In the genomic region with DNA sequence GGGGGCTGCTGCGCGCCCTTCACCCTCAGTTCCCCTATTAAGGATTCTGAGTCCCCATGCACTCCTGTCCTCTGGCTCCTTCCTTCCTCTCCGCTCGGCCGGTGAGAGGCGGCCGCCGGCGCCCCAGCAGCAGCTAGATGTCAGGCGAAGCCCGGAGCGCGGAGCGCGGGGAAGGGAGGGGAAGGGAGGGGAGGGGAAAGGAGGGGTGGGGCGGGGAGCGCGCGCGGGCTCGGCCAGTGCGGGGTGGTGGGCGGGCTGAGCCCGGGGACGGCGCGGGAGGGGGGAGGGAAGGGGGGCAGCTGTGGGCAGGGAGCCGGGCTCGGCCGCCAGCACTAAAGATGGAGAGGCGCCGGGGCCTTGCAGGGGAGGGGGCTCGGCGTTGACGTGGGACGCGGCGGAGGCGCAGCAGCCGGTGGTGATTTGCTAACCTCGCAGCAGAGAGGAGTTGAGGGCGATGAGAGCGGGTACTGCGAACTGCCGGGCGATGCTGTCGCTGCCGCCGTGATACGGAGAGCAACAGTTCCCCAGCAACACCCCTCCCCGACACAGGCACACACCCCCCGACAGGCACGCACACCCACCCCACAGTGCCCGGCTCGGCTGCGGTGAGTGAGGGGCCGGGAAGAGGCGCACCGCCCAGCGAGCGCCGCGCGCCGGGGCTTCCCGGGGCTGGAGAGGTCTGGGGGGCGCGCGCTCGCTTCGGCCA, we compare ENCODE assay signal across 8 cellular contexts. TPM values are rescaled to one million over a fixed set of nuclear protein-coding genes. Genes with fewer than 3 reads are reported as not detected.
DNase-seq lines count a peak whose midpoint lies in the region; ATAC-seq and TF ChIP-seq lines count a peak whose summit lies in the region.

A gene with protein sequence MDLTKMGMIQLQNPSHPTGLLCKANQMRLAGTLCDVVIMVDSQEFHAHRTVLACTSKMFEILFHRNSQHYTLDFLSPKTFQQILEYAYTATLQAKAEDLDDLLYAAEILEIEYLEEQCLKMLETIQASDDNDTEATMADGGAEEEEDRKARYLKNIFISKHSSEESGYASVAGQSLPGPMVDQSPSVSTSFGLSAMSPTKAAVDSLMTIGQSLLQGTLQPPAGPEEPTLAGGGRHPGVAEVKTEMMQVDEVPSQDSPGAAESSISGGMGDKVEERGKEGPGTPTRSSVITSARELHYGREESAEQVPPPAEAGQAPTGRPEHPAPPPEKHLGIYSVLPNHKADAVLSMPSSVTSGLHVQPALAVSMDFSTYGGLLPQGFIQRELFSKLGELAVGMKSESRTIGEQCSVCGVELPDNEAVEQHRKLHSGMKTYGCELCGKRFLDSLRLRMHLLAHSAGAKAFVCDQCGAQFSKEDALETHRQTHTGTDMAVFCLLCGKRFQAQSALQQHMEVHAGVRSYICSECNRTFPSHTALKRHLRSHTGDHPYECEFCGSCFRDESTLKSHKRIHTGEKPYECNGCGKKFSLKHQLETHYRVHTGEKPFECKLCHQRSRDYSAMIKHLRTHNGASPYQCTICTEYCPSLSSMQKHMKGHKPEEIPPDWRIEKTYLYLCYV (plus strand): TSS at position 434 of the 706 bp plus-strand sequence. CDS start 3,590 bp downstream, outside the sequence.

- H3K36me3 ChIP-seq in left lung: peaks cover 0 to 14% of the 10 kb centered on the region in 2 donors

- H3K27ac ChIP-seq in coronary artery: peak within 1 kb of the TSS; percentile 97 to 99
- H3K27ac ChIP-seq in left lung: peak within 1 kb of the TSS; percentile 83 to 86

- CTCF ChIA-PET in activated CD4-positive, alpha-beta T cell treated with anti-CD3 and anti-CD28 coated beads, Interleukin-2, amount 10 ng/mL, durations not matched to agents 7 days and 5 days (lab: Charles Lee): interaction anchor here (0.9 to 1.4 kb wide), 2 partner anchors 27 to 124 kb away, joined by 3 to 5 read pairs; no protein-coding TSS in a partner anchor

- peaks cover 0 to 31% of the 10 kb centered on the region in 2 donors for H3K27me3 ChIP-seq in left lung

- peaks cover 13% of the 10 kb centered on the region for H3K4me1 Mint-ChIP-seq in activated CD4-positive, alpha-beta T cell treated with anti-CD3 and anti-CD28 coated beads, Interleukin-2, amount 10 ng/mL, durations not matched to agents 7 days and 5 days

- peaks cover 11 to 57% of the 10 kb centered on the region in 2 donors for H3K4me1 ChIP-seq in left lung

- no peaks in the 10 kb centered on the region for H3K36me3 Mint-ChIP-seq in activated CD4-positive, alpha-beta T cell treated with anti-CD3 and anti-CD28 coated beads, Interleukin-2, amount 10 ng/mL, durations not matched to agents 7 days and 5 days (ENCODE audit: low read depth)

- peaks cover 73% of the 10 kb centered on the region for H3K27me3 Mint-ChIP-seq in activated CD4-positive, alpha-beta T cell treated with anti-CD3 and anti-CD28 coated beads, Interleukin-2, amount 10 ng/mL, durations not matched to agents 7 days and 5 days

- no peaks in the 10 kb centered on the region for H3K9me3 ChIP-seq in left lung

- peak within 1 kb of the TSS; percentile 97 for H3K4me3 ChIP-seq in coronary artery
- peak within 1 kb of the TSS; percentile 94 to 95 for H3K4me3 ChIP-seq in left lung

- peak within 1 kb of the TSS; percentile 79 for H3K27ac Mint-ChIP-seq in activated CD4-positive, alpha-beta T cell treated with anti-CD3 and anti-CD28 coated beads, Interleukin-2, amount 10 ng/mL, durations not matched to agents 7 days and 5 days

- H3K4me3 Mint-ChIP-seq in activated CD4-positive, alpha-beta T cell treated with anti-CD3 and anti-CD28 coated beads, Interleukin-2, amount 10 ng/mL, durations not matched to agents 7 days and 5 days: peak within 1 kb of the TSS; percentile 76

- intact Hi-C loops in left lung (cut with DNase I): no loop called here

- DNase-seq in CD1c-positive myeloid dendritic cell (ENCODE audit: extremely low spot score) (peak; percentile 56), NCI-H1417 (lab: John Stamatoyannopoulos, UW) (peak; percentile 45 to 91 (median 83)), coronary artery (ENCODE audit: low spot score) (peak; percentile 94), left lung (peak; percentile 91 to 96), cortex of kidney (lab: John Stamatoyannopoulos, UW) (no peak)
- peak; percentile 47 for DNase-seq in activated CD4-positive, alpha-beta T cell treated with anti-CD3 and anti-CD28 coated beads, Interleukin-2, amount 10 ng/mL, durations not matched to agents 7 days and 5 days
- peak; percentile 32 to 39 for DNase-seq in stimulated activated CD4-positive, alpha-beta T cell treated with anti-CD3 and anti-CD28 coated beads, Interleukin-1b, Interleukin-23, amount 100 ng/mL, for 4 hours (ENCODE audit: low read depth in 2 of 2)

- TF ChIP-seq CTCF in coronary artery (IDR thresholded peaks at IDR 0.05) (peak; percentile 26), left lung (IDR thresholded peaks at IDR 0.05) (no peak)

- ATAC-seq in left lung (peak; percentile 74), HG02852 (IDR thresholded peaks at IDR 0.05; ENCODE audit: unreplicated experiment) (no peak)

- POLR2A ChIA-PET in activated CD4-positive, alpha-beta T cell treated with anti-CD3 and anti-CD28 coated beads, Interleukin-2, amount 10 ng/mL, durations not matched to agents 7 days and 5 days (lab: Charles Lee): no interaction called here

- H3K9me3 Mint-ChIP-seq in activated CD4-positive, alpha-beta T cell treated with anti-CD3 and anti-CD28 coated beads, Interleukin-2, amount 10 ng/mL, durations not matched to agents 7 days and 5 days: no peaks in the 10 kb centered on the region

RNA-seq across cellular contexts. Expression of the gene that starts here (rescaled TPM):
- 1 to 10 TPM; 7.4 to 7.6 TPM for total RNA-seq in activated CD4-positive, alpha-beta T cell treated with anti-CD3 and anti-CD28 coated beads, Interleukin-2, amount 10 ng/mL, durations not matched to agents 7 days and 5 days
- 10 to 100 TPM; 52.5 to 55.6 TPM for total RNA-seq in left lung

Comparison
In these comparisons a context has a peak if more than half of its experiments do, and no peak if none do; other contexts are left out.
1. RNA of the gene that starts here (total RNA-seq): 52.5 to 55.6 TPM in left lung; 7.4 to 7.6 TPM in activated CD4-positive, alpha-beta T cell treated with anti-CD3 and anti-CD28 coated beads, Interleukin-2, amount 10 ng/mL, durations not matched to agents 7 days and 5 days; every median in the first group is over 4 times any median in the second.